In the genomic region with DNA sequence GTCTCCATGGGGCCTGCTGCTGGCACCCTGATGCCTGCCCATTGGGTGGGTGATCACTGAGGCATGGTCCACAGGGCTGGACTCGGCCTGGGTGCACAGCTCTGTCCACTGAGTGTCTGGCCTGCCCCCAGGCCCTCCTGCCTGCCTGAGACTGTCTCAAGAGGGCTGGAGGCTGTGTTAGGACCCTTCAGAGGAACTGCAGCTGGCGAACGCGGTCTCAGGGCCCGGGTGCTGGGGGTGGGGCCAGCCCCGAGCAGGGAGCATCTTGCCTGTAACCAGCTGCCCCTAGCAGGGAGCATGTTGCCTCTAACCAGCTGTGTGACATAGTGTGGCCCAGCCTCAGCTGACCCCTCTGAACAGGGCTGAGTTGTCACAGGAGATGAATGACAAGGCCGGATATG, we compare ENCODE assay signal across 18 cellular contexts. TPM values are rescaled to one million over a fixed set of nuclear protein-coding genes. Genes with fewer than 3 reads are reported as not detected.
"Had no signal": no experiment of that assay in that cellular context is flagged by ENCODE, and none has a peak within 500 bp of the region (broad histone marks: within the 10 kb centered on the region; RNA-seq: fewer than 3 reads in every experiment).

No MANE protein-coding gene starts in this region.

- H3K27me3 Mint-ChIP-seq: activated B cell treated with CpG ODN at 0.5 μM for 24 hours; activated CD4-positive, alpha-beta T cell treated with anti-CD3 and anti-CD28 coated beads, Interleukin-2, amount 10 ng/mL, durations not matched to agents 24 days and 14 days had no signal

- H3K36me3 ChIP-seq: gastrocnemius medialis, heart right ventricle, SJSA1 had no signal

- H3K9ac ChIP-seq: parathyroid adenoma had no signal

- H3K4me3 ChIP-seq: gastrocnemius medialis, heart right ventricle, SJSA1, skin epidermis had no signal

- H3K9me3 Mint-ChIP-seq: activated B cell treated with CpG ODN at 0.5 μM for 24 hours; activated CD4-positive, alpha-beta T cell treated with anti-CD3 and anti-CD28 coated beads, Interleukin-2, amount 10 ng/mL, durations not matched to agents 24 days and 14 days; activated T-cell treated with anti-CD3 and anti-CD28 coated beads, Interleukin-2, amount 50 U/mL, for 72 hours; stimulated activated naive CD8-positive, alpha-beta T cell treated with anti-CD3 and anti-CD28 coated beads, Interleukin-15, amount 100 ng/mL, for 72 hours had no signal

- H3K27ac ChIP-seq: gastrocnemius medialis, heart right ventricle, parathyroid adenoma, SJSA1 had no signal

- H3K4me1 Mint-ChIP-seq: activated B cell treated with CpG ODN at 0.5 μM for 24 hours; activated CD4-positive, alpha-beta T cell treated with anti-CD3 and anti-CD28 coated beads, Interleukin-2, amount 10 ng/mL, durations not matched to agents 24 days and 14 days; stimulated activated naive CD8-positive, alpha-beta T cell treated with anti-CD3 and anti-CD28 coated beads, Interleukin-15, amount 100 ng/mL, for 72 hours had no signal

- H3K4me3 Mint-ChIP-seq: activated B cell treated with CpG ODN at 0.5 μM for 24 hours; activated CD4-positive, alpha-beta T cell treated with anti-CD3 and anti-CD28 coated beads, Interleukin-2, amount 10 ng/mL, durations not matched to agents 24 days and 14 days; activated CD8-positive, alpha-beta T cell treated with anti-CD3 and anti-CD28 coated beads, Interleukin-2, amount 10 ng/mL, durations not matched to agents 7 days and 5 days; activated T-cell treated with anti-CD3 and anti-CD28 coated beads, Interleukin-2, amount 50 U/mL, for 72 hours; naive thymus-derived CD4-positive, alpha-beta T cell; stimulated activated naive CD8-positive, alpha-beta T cell treated with anti-CD3 and anti-CD28 coated beads, Interleukin-15, amount 100 ng/mL, for 72 hours had no signal

- H3K27ac Mint-ChIP-seq: activated B cell treated with CpG ODN at 0.5 μM for 24 hours; activated CD4-positive, alpha-beta T cell treated with anti-CD3 and anti-CD28 coated beads, Interleukin-2, amount 10 ng/mL, durations not matched to agents 24 days and 14 days; activated CD8-positive, alpha-beta T cell treated with anti-CD3 and anti-CD28 coated beads, Interleukin-2, amount 10 ng/mL, durations not matched to agents 7 days and 5 days; activated T-cell treated with anti-CD3 and anti-CD28 coated beads, Interleukin-2, amount 50 U/mL, for 72 hours; naive thymus-derived CD4-positive, alpha-beta T cell; stimulated activated naive CD8-positive, alpha-beta T cell treated with anti-CD3 and anti-CD28 coated beads, Interleukin-15, amount 100 ng/mL, for 72 hours had no signal

- H3K27me3 ChIP-seq: SJSA1 had no signal

- H3K9me3 ChIP-seq: gastrocnemius medialis, heart right ventricle, SJSA1 had no signal

- H3K4me1 ChIP-seq: gastrocnemius medialis had no signal

- H3K36me3 Mint-ChIP-seq: naive thymus-derived CD4-positive, alpha-beta T cell had no signal

- DNase-seq: activated B cell treated with CpG ODN at 0.5 μM for 24 hours; activated CD4-positive, alpha-beta T cell treated with anti-CD3 and anti-CD28 coated beads, Interleukin-2, amount 10 ng/mL, durations not matched to agents 24 days and 14 days; activated CD8-positive, alpha-beta memory T cell treated with anti-CD3 and anti-CD28 coated beads, Interleukin-2, amount 50 U/mL, for 48 hours; activated CD8-positive, alpha-beta T cell treated with anti-CD3 and anti-CD28 coated beads, Interleukin-2, amount 10 ng/mL, durations not matched to agents 7 days and 5 days; activated naive CD4-positive, alpha-beta T cell; activated T-cell treated with anti-CD3 and anti-CD28 coated beads, Interleukin-2, amount 50 U/mL, for 72 hours; anterior cingulate cortex; effector CD8-positive, alpha-beta T cell; gastrocnemius medialis; heart right ventricle; mammary epithelial cell; naive thymus-derived CD4-positive, alpha-beta T cell; retina; stimulated activated naive CD8-positive, alpha-beta T cell treated with anti-CD3 and anti-CD28 coated beads, Interleukin-15, amount 100 ng/mL, for 72 hours; T-helper 2 cell had no signal

- ATAC-seq: activated CD8-positive, alpha-beta T cell treated with anti-CD3 and anti-CD28 coated beads, Interleukin-2, amount 10 ng/mL, durations not matched to agents 7 days and 5 days; activated T-cell treated with anti-CD3 and anti-CD28 coated beads, Interleukin-2, amount 50 U/mL, for 72 hours; gastrocnemius medialis; naive thymus-derived CD4-positive, alpha-beta T cell; stimulated activated naive CD8-positive, alpha-beta T cell treated with anti-CD3 and anti-CD28 coated beads, Interleukin-15, amount 100 ng/mL, for 72 hours had no signal

RNA-seq across cellular contexts. Expression of a gene that starts 50.0 kb away (rescaled TPM):
- total RNA-seq: activated B cell treated with CpG ODN at 0.5 μM for 24 hours; activated CD4-positive, alpha-beta T cell treated with anti-CD3 and anti-CD28 coated beads, Interleukin-2, amount 10 ng/mL, durations not matched to agents 24 days and 14 days; activated CD8-positive, alpha-beta T cell treated with anti-CD3 and anti-CD28 coated beads, Interleukin-2, amount 10 ng/mL, durations not matched to agents 7 days and 5 days; activated T-cell treated with anti-CD3 and anti-CD28 coated beads, Interleukin-2, amount 50 U/mL, for 72 hours; naive thymus-derived CD4-positive, alpha-beta T cell had no signal
- polyA plus RNA-seq: naive thymus-derived CD4-positive, alpha-beta T cell had no signal
